In genomic region chr18:30288662-30289414, GRCh38 we compare ENCODE assay signal across 26 cellular contexts.
"Had no signal": no experiment of that assay in that cellular context is flagged by ENCODE, and none has a peak within 500 bp of the region (broad histone marks: within the 10 kb centered on the region; RNA-seq: fewer than 3 reads in every experiment).

No MANE protein-coding gene starts in this region.

- H3K27ac ChIP-seq: brain microvascular endothelial cell, cardiac muscle cell, VCaP had no signal

- H3K9me3 Mint-ChIP-seq: activated naive CD4-positive, alpha-beta T cell treated with anti-CD3 and anti-CD28 coated beads, Interleukin-2, amount 10 ng/mL, durations not matched to agents 7 days and 5 days had no signal

- H3K27me3 ChIP-seq: brain microvascular endothelial cell, cardiac muscle cell had no signal

- H3K27ac Mint-ChIP-seq: activated CD8-positive, alpha-beta T cell treated with anti-CD3 and anti-CD28 coated beads for 36 hours; activated naive CD4-positive, alpha-beta T cell treated with anti-CD3 and anti-CD28 coated beads, Interleukin-2, amount 10 ng/mL, durations not matched to agents 7 days and 5 days; activated naive CD8-positive, alpha-beta T cell treated with anti-CD3 and anti-CD28 coated beads for 36 hours; activated T-cell treated with anti-CD3 and anti-CD28 coated beads, Interleukin-2, amount 50 U/mL, for 72 hours; activated T-helper 2 cell treated with anti-CD3 and anti-CD28 coated beads, Interferon-gamma antibody, Interleukin-2, Interleukin-4, amounts not matched to agents 10 μg/mL and 5 μg/mL and 100 μg/mL, durations not matched to agents 14 hours and 24 hours and 36 hours; T-helper 17 cell had no signal

- H3K4me3 Mint-ChIP-seq: activated CD8-positive, alpha-beta T cell treated with anti-CD3 and anti-CD28 coated beads for 36 hours; activated naive CD4-positive, alpha-beta T cell treated with anti-CD3 and anti-CD28 coated beads, Interleukin-2, amount 10 ng/mL, durations not matched to agents 7 days and 5 days; activated naive CD8-positive, alpha-beta T cell treated with anti-CD3 and anti-CD28 coated beads for 36 hours; activated T-cell treated with anti-CD3 and anti-CD28 coated beads, Interleukin-2, amount 50 U/mL, for 72 hours; T-helper 17 cell had no signal

- H3K4me1 Mint-ChIP-seq: activated naive CD4-positive, alpha-beta T cell treated with anti-CD3 and anti-CD28 coated beads, Interleukin-2, amount 10 ng/mL, durations not matched to agents 7 days and 5 days; activated naive CD8-positive, alpha-beta T cell treated with anti-CD3 and anti-CD28 coated beads for 36 hours; T-helper 17 cell had no signal

- H3K36me3 ChIP-seq: brain microvascular endothelial cell, cardiac muscle cell had no signal

- H3K36me3 Mint-ChIP-seq: activated naive CD4-positive, alpha-beta T cell treated with anti-CD3 and anti-CD28 coated beads, Interleukin-2, amount 10 ng/mL, durations not matched to agents 7 days and 5 days; activated naive CD8-positive, alpha-beta T cell treated with anti-CD3 and anti-CD28 coated beads for 36 hours had no signal

- H3K4me3 ChIP-seq: cardiac muscle cell had no signal

- H3K27me3 Mint-ChIP-seq: activated CD8-positive, alpha-beta T cell treated with anti-CD3 and anti-CD28 coated beads for 36 hours; activated naive CD4-positive, alpha-beta T cell treated with anti-CD3 and anti-CD28 coated beads, Interleukin-2, amount 10 ng/mL, durations not matched to agents 7 days and 5 days; activated naive CD8-positive, alpha-beta T cell treated with anti-CD3 and anti-CD28 coated beads for 36 hours; T-helper 17 cell had no signal

- DNase-seq: activated CD4-positive, alpha-beta T cell treated with anti-CD3 and anti-CD28 coated beads for 4 hours; activated CD8-positive, alpha-beta memory T cell treated with anti-CD3 and anti-CD28 coated beads, Interleukin-2, amount 50 U/mL, for 4 hours; activated CD8-positive, alpha-beta T cell treated with anti-CD3 and anti-CD28 coated beads for 36 hours; activated gamma-delta T cell treated with Interleukin-2 at 50 U/mL for 16 hours; activated naive CD4-positive, alpha-beta T cell treated with anti-CD3 and anti-CD28 coated beads, Interleukin-2, amount 10 ng/mL, durations not matched to agents 7 days and 5 days; activated naive CD8-positive, alpha-beta T cell treated with anti-CD3 and anti-CD28 coated beads for 36 hours; activated T-cell treated with anti-CD3 and anti-CD28 coated beads, Interleukin-2, amount 50 U/mL, for 72 hours; brain microvascular endothelial cell; Karpas-422; MM.1S; NCI-H1105; NCI-H1436; NCI-H1694 treated with DMSO at 0.1 percent for 48 hours; NCI-H2029 treated with DMSO at 0.1 percent for 48 hours; NCI-H2171 treated with DMSO at 0.1 percent for 48 hours; NCI-H345; NCI-H510A; NCI-H526 treated with DMSO at 0.1 percent for 48 hours; NCI-H82; PC-3; SHP77; T-helper 17 cell; T-helper 9 cell had no signal
